ENCODE assay signal across 23 cellular contexts in genomic region chr4:34182346-34182745, GRCh38.
DNase-seq lines count a peak whose midpoint lies in the region; ATAC-seq and TF ChIP-seq lines count a peak whose summit lies in the region.
"Had no signal": no experiment of that assay in that cellular context is flagged by ENCODE, and none has a peak within 500 bp of the region (broad histone marks: within the 10 kb centered on the region; RNA-seq: fewer than 3 reads in every experiment).

No MANE protein-coding gene starts in this region.

- no peak for ATAC-seq in HCT116
- no peak for ATAC-seq in foreskin keratinocyte
- no peak for ATAC-seq in HG03439 (IDR thresholded peaks at IDR 0.05; ENCODE audit: unreplicated experiment)
- ATAC-seq in GM18517 (IDR thresholded peaks at IDR 0.05; ENCODE audit: unreplicated experiment) = no peak
- ATAC-seq in HG02759 (IDR thresholded peaks at IDR 0.05; ENCODE audit: unreplicated experiment) = no peak
- no peak for ATAC-seq in HG02970 (IDR thresholded peaks at IDR 0.05; ENCODE audit: low FRiP score, unreplicated experiment)
- ATAC-seq: activated CD8-positive, alpha-beta memory T cell treated with anti-CD3 and anti-CD28 coated beads, Interleukin-2, amount 10 ng/mL, durations not matched to agents 7 days and 5 days; GM23338; right cardiac atrium; stimulated activated effector memory CD8-positive, alpha-beta T cell treated with anti-CD3 and anti-CD28 coated beads, Interleukin-12 subunit alpha, Interleukin-12 subunit beta, amount 100 ng/mL, for 72 hours had no signal

- in situ Hi-C loops in astrocyte of the spinal cord (cut with HindIII; ENCODE audit: low sequenced_read_pairs) = no loop called here

- no peak overlapping the region for H3K9ac ChIP-seq in HCT116 (ENCODE audit: low read length)
- H3K9ac ChIP-seq: KMS-11 had no signal

- H4K20me1 ChIP-seq in HCT116 (ENCODE audit: insufficient read depth) = no peaks in the 10 kb centered on the region

- no peaks in the 10 kb centered on the region for H3K79me2 ChIP-seq in HCT116 (ENCODE audit: insufficient read depth, low read length)

- H3K27ac ChIP-seq in HCT116 (ENCODE audit: low read depth, low read length) = peak overlapping the region; percentile 63; the same call in 1 of the 2 replicates
- peak overlapping the region; percentile 34 for H3K27ac ChIP-seq in foreskin keratinocyte
- H3K27ac ChIP-seq: KMS-11 had no signal

- no peak for TF ChIP-seq RAD21 in HCT116 (IDR thresholded peaks at IDR 0.05; ENCODE audit: low read depth)

- peaks cover 3 to 31% of the 10 kb centered on the region in 2 experiments; a peak in 3 of 4 replicates for H3K4me1 ChIP-seq in HCT116 (ENCODE audit: control insufficient read depth in 1 of 2, insufficient read depth in 2 of 2, low read length in 2 of 2)
- H3K4me1 ChIP-seq in foreskin keratinocyte = peaks cover 39% of the 10 kb centered on the region

- intact Hi-C loops in HCT116 (cut with micrococcal nuclease) = no loop called here

- H3K9me2 ChIP-seq in HCT116 (ENCODE audit: insufficient read depth) = no peaks in the 10 kb centered on the region

- no peak for TF ChIP-seq POLR2A in HCT116 (IDR thresholded peaks at IDR 0.05; ENCODE audit: borderline replicate concordance, extremely low read depth, insufficient read depth, insufficient read length)

- no TSS peak for BruUV-seq in HCT116 (replicated peaks; lab: Mats Ljungman, UMichigan)

- POLR2A ChIA-PET in HCT116 (lab: Charles Lee) = no interaction called here

- peak overlapping the region; percentile 49 for H3K4me2 ChIP-seq in HCT116 (ENCODE audit: low read length)
- H3K4me2 ChIP-seq: GM23338, KMS-11 had no signal

- H3K36me3 ChIP-seq in HCT116 (ENCODE audit: control insufficient read depth in 1 of 2, insufficient read depth in 2 of 2, low read length in 2 of 2) = no peaks in the 10 kb centered on the region

- H3K4me3 ChIP-seq in HCT116 (replicated peaks in 1 of 2; ENCODE audit: low read depth in 1 of 2, low read length in 2 of 2) = no peak overlapping the region
- no peak overlapping the region for H3K4me3 ChIP-seq in astrocyte of the spinal cord (ENCODE audit: low read depth, low read length)
- H3K4me3 ChIP-seq: GM23338 had no signal

- RAD21 ChIA-PET in HCT116 (lab: Charles Lee; ENCODE audit: low non-redundant PET in 1 of 2, low total read pairs in 2 of 2, uncharacterized antibody in 2 of 2, unreplicated experiment in 2 of 2) = no interaction called here

- H2AFZ ChIP-seq in HCT116 (ENCODE audit: low read depth, low read length, poor library complexity, severe bottlenecking) = peak overlapping the region; percentile 80
- H2AFZ ChIP-seq: GM23338 had no signal

- H3K9me3 ChIP-seq in HCT116 (ENCODE audit: control insufficient read depth in 1 of 2, insufficient read depth in 1 of 2, low read depth in 1 of 2, low read length in 2 of 2) = no peaks in the 10 kb centered on the region

- CTCF ChIA-PET in HCT116 (lab: Charles Lee) = no interaction called here

- no peak for TF ChIP-seq CTCF in HCT116 (IDR thresholded peaks at IDR 0.05 in 2 of 3, conservative IDR thresholded peaks at IDR 0.05 in 1 of 3; ENCODE audit: borderline replicate concordance in 1 of 3, insufficient read depth in 1 of 3, low read depth in 2 of 3, low read length in 2 of 3)
- no peak for TF ChIP-seq CTCF in astrocyte of the spinal cord (IDR thresholded peaks at IDR 0.05; ENCODE audit: low read depth, low read length)
- TF ChIP-seq CTCF in foreskin keratinocyte (conservative IDR thresholded peaks at IDR 0.05) = no peak

- DNase-seq in A172 (ENCODE audit: low spot score) (peak; percentile 19), HCT116 (ENCODE audit: low read depth, low spot score) (no peak), astrocyte of the spinal cord (ENCODE audit: low read depth, low spot score) (peak; percentile 15), foreskin keratinocyte (no peak)
- DNase-seq: ACHN; activated CD4-positive, alpha-beta T cell treated with anti-CD3 and anti-CD28 coated beads for 48 hours; activated CD8-positive, alpha-beta memory T cell treated with anti-CD3 and anti-CD28 coated beads, Interleukin-2, amount 10 ng/mL, durations not matched to agents 7 days and 5 days; effector memory CD4-positive, alpha-beta T cell; foreskin melanocyte; GDM1; hypothalamus; kidney; naive B cell; NCI-H526 treated with DMSO at 0.1 percent for 48 hours; right cardiac atrium; SHP77 had no signal

- H3K27me3 ChIP-seq in HCT116 (ENCODE audit: insufficient read depth, low read length) (no peaks in the 10 kb centered on the region), foreskin keratinocyte (no peaks in the 10 kb centered on the region)

TF ChIP-seq in HCT116, 20 proteins besides CTCF, POLR2A, EP300 and RAD21:
- TF ChIP-seq SP1 (IDR thresholded peaks at IDR 0.05; ENCODE audit: low read depth) (no peak), FOSL1 (IDR thresholded peaks at IDR 0.05; ENCODE audit: low read depth) (no peak), SIN3A (IDR thresholded peaks at IDR 0.05; ENCODE audit: low read depth) (no peak), MAX (IDR thresholded peaks at IDR 0.05) (no peak), SRF (IDR thresholded peaks at IDR 0.05; ENCODE audit: low read depth) (no peak), ZBTB33 (IDR thresholded peaks at IDR 0.05; ENCODE audit: extremely low read depth, insufficient replicate concordance, low read length) (no peak), ATF3 (IDR thresholded peaks at IDR 0.05) (no peak), CBX3 (IDR thresholded peaks at IDR 0.05; ENCODE audit: low read depth) (no peak), YY1 (IDR thresholded peaks at IDR 0.05; ENCODE audit: extremely low read depth, insufficient replicate concordance, low read depth, low read length) (no peak), EGR1 (IDR thresholded peaks at IDR 0.05; ENCODE audit: low read depth) (no peak), CEBPB (IDR thresholded peaks at IDR 0.05; ENCODE audit: low read depth) (no peak), ELF1 (IDR thresholded peaks at IDR 0.05; ENCODE audit: borderline replicate concordance, low read depth) (no peak), JUND (IDR thresholded peaks at IDR 0.05) (no peak), REST (IDR thresholded peaks at IDR 0.05; ENCODE audit: low read depth) (no peak), EZH2phosphoT487 (IDR thresholded peaks at IDR 0.05; ENCODE audit: borderline replicate concordance) (no peak), POLR2AphosphoS5 (IDR thresholded peaks at IDR 0.05; ENCODE audit: low read depth, low read length) (no peak), TCF7L2 (IDR thresholded peaks at IDR 0.05; ENCODE audit: borderline replicate concordance, extremely low read depth, insufficient read depth, insufficient read length) (no peak)

Comparison
In these comparisons a context has a peak if more than half of its experiments do, and no peak if none do; other contexts are left out.
1. DNase-seq: peak in A172 (single experiment) and astrocyte of the spinal cord (single experiment); none in HCT116 (single experiment) and foreskin keratinocyte (0 of 2).